1 cellular context compared by ENCODE assay signal in the genomic region with DNA sequence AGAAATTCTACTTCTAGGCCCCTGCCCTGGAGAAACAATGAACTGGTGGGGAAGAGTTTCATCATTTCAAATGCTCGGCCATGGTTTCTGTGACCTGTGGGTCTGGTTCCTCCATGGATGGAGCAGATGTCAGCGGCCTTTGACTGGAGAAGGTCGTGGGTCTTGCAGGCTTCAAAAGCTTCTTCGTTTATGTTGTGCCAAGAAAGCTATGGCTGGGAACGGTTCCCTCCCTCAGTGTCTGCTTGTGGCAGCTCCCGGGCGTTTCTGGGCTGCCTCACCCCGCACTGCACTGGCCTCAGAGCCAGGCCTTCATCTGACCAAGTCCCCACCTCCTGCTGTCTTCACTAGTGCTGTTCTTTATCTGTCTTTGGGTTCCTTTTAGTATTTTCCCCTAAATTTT.
TF ChIP-seq lines count a peak whose summit lies in the region.

No MANE protein-coding gene starts in this region.

TF ChIP-seq in H1, 55 proteins besides CTCF, POLR2A, EP300 and RAD21:
- TF ChIP-seq, protein P1, sequence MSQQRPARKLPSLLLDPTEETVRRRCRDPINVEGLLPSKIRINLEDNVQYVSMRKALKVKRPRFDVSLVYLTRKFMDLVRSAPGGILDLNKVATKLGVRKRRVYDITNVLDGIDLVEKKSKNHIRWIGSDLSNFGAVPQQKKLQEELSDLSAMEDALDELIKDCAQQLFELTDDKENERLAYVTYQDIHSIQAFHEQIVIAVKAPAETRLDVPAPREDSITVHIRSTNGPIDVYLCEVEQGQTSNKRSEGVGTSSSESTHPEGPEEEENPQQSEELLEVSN (IDR thresholded peaks at IDR 0.05) = no peak
- TF ChIP-seq CHD1 (IDR thresholded peaks at IDR 0.05; ENCODE audit: low read depth, low read length) (no peak), SP1 (IDR thresholded peaks at IDR 0.05; ENCODE audit: low read depth, low read length) (no peak), RBBP5 (IDR thresholded peaks at IDR 0.05; ENCODE audit: borderline replicate concordance, low read depth, low read length) (no peak), TEAD4 (IDR thresholded peaks at IDR 0.05; ENCODE audit: low read depth, low read length) (no peak), TCF12 (IDR thresholded peaks at IDR 0.05; ENCODE audit: low read depth, low read length) (no peak), CBX8 (IDR thresholded peaks at IDR 0.05; ENCODE audit: borderline replicate concordance, low read depth, low read length) (no peak), KDM4A (IDR thresholded peaks at IDR 0.05; ENCODE audit: low read depth, low read length, severe bottlenecking) (no peak), CREB1 (IDR thresholded peaks at IDR 0.05) (no peak), RXRA (IDR thresholded peaks at IDR 0.05; ENCODE audit: insufficient read depth, low read depth, low read length) (no peak), CHD2 (IDR thresholded peaks at IDR 0.05; ENCODE audit: low read length) (no peak), CBX5 (IDR thresholded peaks at IDR 0.05; ENCODE audit: low read depth, low read length) (no peak), GABPA (IDR thresholded peaks at IDR 0.05; ENCODE audit: borderline replicate concordance, insufficient read depth, low read length) (no peak), RNF2 (IDR thresholded peaks at IDR 0.05; ENCODE audit: borderline replicate concordance, low read depth, low read length, missing control alignments, poor library complexity, severe bottlenecking) (no peak), BCL11A (IDR thresholded peaks at IDR 0.05; ENCODE audit: low read depth in 2 of 2, low read length in 2 of 2) (no peak), GTF2F1 (IDR thresholded peaks at IDR 0.05; ENCODE audit: borderline replicate concordance, low read depth, low read length) (no peak), EGR1 (IDR thresholded peaks at IDR 0.05; ENCODE audit: borderline replicate concordance, low read depth, low read length) (no peak)
- TF ChIP-seq, protein P2, sequence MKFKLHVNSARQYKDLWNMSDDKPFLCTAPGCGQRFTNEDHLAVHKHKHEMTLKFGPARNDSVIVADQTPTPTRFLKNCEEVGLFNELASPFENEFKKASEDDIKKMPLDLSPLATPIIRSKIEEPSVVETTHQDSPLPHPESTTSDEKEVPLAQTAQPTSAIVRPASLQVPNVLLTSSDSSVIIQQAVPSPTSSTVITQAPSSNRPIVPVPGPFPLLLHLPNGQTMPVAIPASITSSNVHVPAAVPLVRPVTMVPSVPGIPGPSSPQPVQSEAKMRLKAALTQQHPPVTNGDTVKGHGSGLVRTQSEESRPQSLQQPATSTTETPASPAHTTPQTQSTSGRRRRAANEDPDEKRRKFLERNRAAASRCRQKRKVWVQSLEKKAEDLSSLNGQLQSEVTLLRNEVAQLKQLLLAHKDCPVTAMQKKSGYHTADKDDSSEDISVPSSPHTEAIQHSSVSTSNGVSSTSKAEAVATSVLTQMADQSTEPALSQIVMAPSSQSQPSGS (IDR thresholded peaks at IDR 0.05; ENCODE audit: low read length) = no peak
